ENCODE assay signal across 15 cellular contexts in the genomic region with DNA sequence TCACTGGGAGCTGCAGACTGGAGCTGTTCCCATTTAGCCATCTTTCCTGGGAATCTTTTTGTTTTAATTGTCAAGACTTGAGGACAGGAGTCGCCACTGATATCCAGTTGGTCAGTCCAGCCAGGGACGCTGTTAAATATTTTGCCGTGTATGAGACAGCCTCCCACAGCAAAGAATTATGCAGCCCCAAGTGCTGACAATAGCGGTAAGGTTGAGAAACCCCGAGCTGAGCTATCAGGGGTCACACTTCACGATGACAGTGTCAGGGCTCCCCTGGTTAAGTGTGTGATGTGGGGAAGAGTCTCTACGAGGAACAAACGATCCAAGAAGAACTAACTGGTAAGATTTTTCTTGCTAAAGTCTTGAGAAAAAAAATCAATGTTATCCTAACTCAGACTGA.
DNase-seq lines count a peak whose midpoint lies in the region; ATAC-seq and TF ChIP-seq lines count a peak whose summit lies in the region.
"Had no signal": no experiment of that assay in that cellular context is flagged by ENCODE, and none has a peak within 500 bp of the region (broad histone marks: within the 10 kb centered on the region; RNA-seq: fewer than 3 reads in every experiment).

No MANE protein-coding gene starts in this region.

- H3K36me3 ChIP-seq in heart left ventricle = no peaks in the 10 kb centered on the region
- H3K36me3 ChIP-seq in right atrium auricular region = no peaks in the 10 kb centered on the region
- no peaks in the 10 kb centered on the region for H3K36me3 ChIP-seq in psoas muscle (ENCODE audit: insufficient read depth in 1 of 2, low read depth in 1 of 2)
- H3K36me3 ChIP-seq in aorta (ENCODE audit: control insufficient read depth in 1 of 2, insufficient read depth in 2 of 2, low read length in 1 of 2) = no peaks in the 10 kb centered on the region
- H3K36me3 ChIP-seq: BLaER1 treated with 17β-estradiol and CSF1 and Interleukin-3, amounts not matched to agents 10 nM and 100 nM had no signal

- H3K27ac ChIP-seq in heart left ventricle (peak overlapping the region in 11 of 12 donors; percentile 46 to 87 (median 73)), right atrium auricular region (peak overlapping the region; percentile 40 to 80), psoas muscle (peak overlapping the region; percentile 68), aorta (ENCODE audit: low read depth in 1 of 2, low read length in 2 of 2) (peak overlapping the region; percentile 39 to 47)
- H3K27ac ChIP-seq: BLaER1 treated with 17β-estradiol and CSF1 and Interleukin-3, amounts not matched to agents 10 nM and 100 nM; GM23248 had no signal

- intact Hi-C loops in heart left ventricle (cut with DNase I) (loop anchor here in 4 of 10 donors (5.0 to 10.0 kb wide), 4 partner anchors 34 to 97 kb away; no protein-coding TSS in a partner anchor), Right ventricle myocardium inferior (cut with DNase I) (loop anchor here (2.0 kb wide), 1 partner anchor 43 kb away; no protein-coding TSS in a partner anchor), psoas muscle (cut with DNase I) (no loop called here), aorta (cut with DNase I) (loop anchor here in 1 of 2 donors (10.0 kb wide), 1 partner anchor 67 kb away; no protein-coding TSS in a partner anchor)

- H3K4me3 ChIP-seq in heart left ventricle (no peak overlapping the region), right atrium auricular region (no peak overlapping the region), psoas muscle (no peak overlapping the region), aorta (ENCODE audit: low read length in 2 of 2) (no peak overlapping the region)
- H3K4me3 ChIP-seq: BLaER1 treated with 17β-estradiol and CSF1 and Interleukin-3, amounts not matched to agents 10 nM and 100 nM; GM23248 had no signal

- TF ChIP-seq CTCF in heart left ventricle (IDR thresholded peaks at IDR 0.05) (no peak), right atrium auricular region (IDR thresholded peaks at IDR 0.05) (no peak), psoas muscle (IDR thresholded peaks at IDR 0.05) (no peak)

- H3K9me3 ChIP-seq in heart left ventricle = peaks cover 0 to 23% (median 0%) of the 10 kb centered on the region in 12 donors
- H3K9me3 ChIP-seq in right atrium auricular region = peaks cover 0 to 12% of the 10 kb centered on the region in 2 donors
- no peaks in the 10 kb centered on the region for H3K9me3 ChIP-seq in psoas muscle
- H3K9me3 ChIP-seq in aorta (ENCODE audit: control insufficient read depth, low read length) = no peaks in the 10 kb centered on the region

- DNase-seq in heart left ventricle (no peak), Right ventricle myocardium inferior (ENCODE audit: missing footprints) (no peak), right atrium auricular region (ENCODE audit: low spot score) (no peak), psoas muscle (no peak), aorta (no peak), NCI-H345 (lab: John Stamatoyannopoulos, UW) (no peak), NCI-H1092 treated with DMSO at 0.1 percent for 48 hours (lab: John Stamatoyannopoulos, UW) (no peak)
- DNase-seq: 8988T; Calu3; CD4-positive, CD25-positive, alpha-beta regulatory T cell; DMS 273 treated with DMSO at 0.1 percent for 48 hours; GM23248; H7 had no signal

- peaks cover 0 to 16% (median 7%) of the 10 kb centered on the region in 12 donors for H3K4me1 ChIP-seq in heart left ventricle
- H3K4me1 ChIP-seq in right atrium auricular region = peaks cover 0 to 3% of the 10 kb centered on the region in 2 donors
- peaks cover 14% of the 10 kb centered on the region for H3K4me1 ChIP-seq in psoas muscle
- peaks cover 0 to 3% of the 10 kb centered on the region in 2 donors for H3K4me1 ChIP-seq in aorta (ENCODE audit: control insufficient read depth in 1 of 2, insufficient read depth in 2 of 2, low read length in 2 of 2)
- H3K4me1 ChIP-seq: BLaER1 treated with 17β-estradiol and CSF1 and Interleukin-3, amounts not matched to agents 10 nM and 100 nM had no signal

- WGBS in heart left ventricle, 4 donors = 71 to 82% (median 76%) methylated on average over 8 of the region's 8 CpGs
- 87 to 90% (median 87%) methylated on average over 8 of the region's 8 CpGs for WGBS in psoas muscle, 3 donors
- 56 to 60% methylated on average over 8 of the region's 8 CpGs for WGBS in aorta, 2 donors

- no peak for TF ChIP-seq POLR2A in heart left ventricle (IDR thresholded peaks at IDR 0.05)

- peak in 2 of 4 donors; percentile 17 to 39 for ATAC-seq in heart left ventricle
- no peak for ATAC-seq in Right ventricle myocardium inferior
- no peak for ATAC-seq in psoas muscle
- no peak for ATAC-seq in aorta (ENCODE audit: low FRiP score)
- no peak for ATAC-seq in HG03520 (IDR thresholded peaks at IDR 0.05; ENCODE audit: unreplicated experiment)

- H3K27me3 ChIP-seq in heart left ventricle (no peaks in the 10 kb centered on the region), right atrium auricular region (no peaks in the 10 kb centered on the region), psoas muscle (ENCODE audit: insufficient read depth in 3 of 3, low read length in 2 of 3) (no peaks in the 10 kb centered on the region), aorta (ENCODE audit: control insufficient read depth in 1 of 2, insufficient read depth in 2 of 2, low read length in 1 of 2) (no peaks in the 10 kb centered on the region)
- H3K27me3 ChIP-seq: BLaER1 treated with 17β-estradiol and CSF1 and Interleukin-3, amounts not matched to agents 10 nM and 100 nM had no signal
